In genomic region chr3:126476166-126476975, GRCh38 we compare ENCODE assay signal across 8 cellular contexts. TPM values are rescaled to one million over a fixed set of nuclear protein-coding genes. Genes with fewer than 3 reads are reported as not detected.
DNase-seq lines count a peak whose midpoint lies in the region; ATAC-seq and TF ChIP-seq lines count a peak whose summit lies in the region.

No MANE protein-coding gene starts in this region.

- H3K4me3 ChIP-seq in fibroblast of mammary gland (ENCODE audit: control insufficient read depth, low read depth, low read length), result peak overlapping the region; percentile 85

- POLR2A ChIA-PET in activated CD4-positive, alpha-beta memory T cell treated with anti-CD3 and anti-CD28 coated beads for 36 hours (lab: Charles Lee), result interaction anchor here (1.1 kb wide), 1 partner anchor 14 kb away, joined by 3 read pairs; no protein-coding TSS in a partner anchor

- H3K4me3 Mint-ChIP-seq in activated CD4-positive, alpha-beta memory T cell treated with anti-CD3 and anti-CD28 coated beads for 36 hours, result peak overlapping the region; percentile 79
- peak overlapping the region; percentile 85 for H3K4me3 Mint-ChIP-seq in nephron progenitor cell

- intact Hi-C loops in activated CD4-positive, alpha-beta memory T cell treated with anti-CD3 and anti-CD28 coated beads for 36 hours (cut with micrococcal nuclease), result loop anchor here (1.0 to 5.0 kb wide), 4 partner anchors 226 to 560 kb away; partner anchors contain the start of genes CHCHD6, PLXNA1 and SLC41A3

- peak; percentile 18 to 22 for DNase-seq in activated CD4-positive, alpha-beta T cell treated with anti-CD3 and anti-CD28 coated beads for 24 hours (ENCODE audit: low read depth in 2 of 2)
- DNase-seq in activated CD4-positive, alpha-beta T cell treated with anti-CD3 and anti-CD28 coated beads, Interleukin-2, amount 50 U/mL, for 1 hour, result no peak
- DNase-seq in NCI-H1105 treated with DMSO at 0.1 percent for 48 hours (lab: John Stamatoyannopoulos, UW) (peak; percentile 78), fibroblast of mammary gland (ENCODE audit: low read depth) (peak; percentile 27), nephron progenitor cell (no peak)
- DNase-seq in activated CD4-positive, alpha-beta memory T cell treated with anti-CD3 and anti-CD28 coated beads for 36 hours, result no peak
- DNase-seq in central memory CD4-positive, alpha-beta T cell, result no peak

- peaks cover 14% of the 10 kb centered on the region for H3K36me3 Mint-ChIP-seq in activated CD4-positive, alpha-beta memory T cell treated with anti-CD3 and anti-CD28 coated beads for 36 hours
- peaks cover 2% of the 10 kb centered on the region for H3K36me3 Mint-ChIP-seq in nephron progenitor cell (ENCODE audit: low read depth)

- CTCF ChIA-PET in activated CD4-positive, alpha-beta memory T cell treated with anti-CD3 and anti-CD28 coated beads for 36 hours (lab: Charles Lee), result interaction anchor here (1.3 kb wide), 1 partner anchor 46 kb away, joined by 3 read pairs; no protein-coding TSS in a partner anchor

- peaks cover 36% of the 10 kb centered on the region for H3K4me1 Mint-ChIP-seq in activated CD4-positive, alpha-beta memory T cell treated with anti-CD3 and anti-CD28 coated beads for 36 hours (ENCODE audit: low read depth)
- peaks cover 45% of the 10 kb centered on the region for H3K4me1 Mint-ChIP-seq in nephron progenitor cell

- TF ChIP-seq CTCF in fibroblast of mammary gland (conservative IDR thresholded peaks at IDR 0.05; ENCODE audit: control insufficient read depth, insufficient read depth, low read depth, low read length), result no peak
- TF ChIP-seq CTCF in nephron progenitor cell (IDR thresholded peaks at IDR 0.05), result no peak

- peak overlapping the region; percentile 56 for H3K27ac Mint-ChIP-seq in activated CD4-positive, alpha-beta memory T cell treated with anti-CD3 and anti-CD28 coated beads for 36 hours
- no peak overlapping the region for H3K27ac Mint-ChIP-seq in nephron progenitor cell

- ATAC-seq in HG02678 (IDR thresholded peaks at IDR 0.05; ENCODE audit: unreplicated experiment), result peak; percentile 22

- H3K27me3 Mint-ChIP-seq in activated CD4-positive, alpha-beta memory T cell treated with anti-CD3 and anti-CD28 coated beads for 36 hours, result no peaks in the 10 kb centered on the region
- peaks cover 16% of the 10 kb centered on the region for H3K27me3 Mint-ChIP-seq in nephron progenitor cell (ENCODE audit: low read depth, poor library complexity)

- H3K9me3 Mint-ChIP-seq in activated CD4-positive, alpha-beta memory T cell treated with anti-CD3 and anti-CD28 coated beads for 36 hours, result no peaks in the 10 kb centered on the region
- no peaks in the 10 kb centered on the region for H3K9me3 Mint-ChIP-seq in nephron progenitor cell

RNA-seq across cellular contexts. Expression of gene ZXDC, which starts 0.7 kb away (rescaled TPM):
- total RNA-seq in activated CD4-positive, alpha-beta memory T cell treated with anti-CD3 and anti-CD28 coated beads for 36 hours, result 10 to 100 TPM; 18.2 to 19.1 TPM

RNA-seq across cellular contexts. Expression of gene UROC1, which starts 41.2 kb away (rescaled TPM):
- total RNA-seq in activated CD4-positive, alpha-beta memory T cell treated with anti-CD3 and anti-CD28 coated beads for 36 hours, result not detected

RNA-seq across cellular contexts. Expression of gene CHST13, which starts 47.6 kb away (rescaled TPM):
- total RNA-seq in activated CD4-positive, alpha-beta memory T cell treated with anti-CD3 and anti-CD28 coated beads for 36 hours, result not detected

Comparison
In these comparisons a context has a peak if more than half of its experiments do, and no peak if none do; other contexts are left out.
1. DNase-seq: peak in activated CD4-positive, alpha-beta T cell treated with anti-CD3 and anti-CD28 coated beads for 24 hours (2 of 2), NCI-H1105 treated with DMSO at 0.1 percent for 48 hours (single experiment) and fibroblast of mammary gland (single experiment); none in activated CD4-positive, alpha-beta T cell treated with anti-CD3 and anti-CD28 coated beads, Interleukin-2, amount 50 U/mL, for 1 hour (single experiment), activated CD4-positive, alpha-beta memory T cell treated with anti-CD3 and anti-CD28 coated beads for 36 hours (single experiment), nephron progenitor cell (single experiment) and central memory CD4-positive, alpha-beta T cell (single experiment).